In genomic region chr13:25846227-25846984, GRCh38 we compare ENCODE assay signal across 15 cellular contexts.
DNase-seq lines count a peak whose midpoint lies in the region; ATAC-seq, FAIRE-seq and TF ChIP-seq lines count a peak whose summit lies in the region.
"Had no signal": no experiment of that assay in that cellular context is flagged by ENCODE, and none has a peak within 500 bp of the region (broad histone marks: within the 10 kb centered on the region; RNA-seq: fewer than 3 reads in every experiment).

No MANE protein-coding gene starts in this region.

- no peaks in the 10 kb centered on the region for H3K9me3 Mint-ChIP-seq in activated T-cell treated with anti-CD3 and anti-CD28 coated beads, Interleukin-2, amount 50 U/mL, for 4 hours
- no peaks in the 10 kb centered on the region for H3K9me3 Mint-ChIP-seq in central memory CD8-positive, alpha-beta T cell
- H3K9me3 Mint-ChIP-seq in stimulated activated effector memory CD8-positive, alpha-beta T cell treated with anti-CD3 and anti-CD28 coated beads, Interleukin-12 subunit alpha, Interleukin-12 subunit beta, amount 100 ng/mL, for 72 hours, result peaks cover 3% of the 10 kb centered on the region

- peak overlapping the region; percentile 57 for H3K4me3 Mint-ChIP-seq in activated T-cell treated with anti-CD3 and anti-CD28 coated beads, Interleukin-2, amount 50 U/mL, for 4 hours
- H3K4me3 Mint-ChIP-seq in central memory CD8-positive, alpha-beta T cell, result peak overlapping the region; percentile 51
- no peak overlapping the region for H3K4me3 Mint-ChIP-seq in stimulated activated effector memory CD8-positive, alpha-beta T cell treated with anti-CD3 and anti-CD28 coated beads, Interleukin-12 subunit alpha, Interleukin-12 subunit beta, amount 100 ng/mL, for 72 hours
- H3K4me3 Mint-ChIP-seq: endodermal cell had no signal

- H3K4me1 ChIP-seq in small intestine (ENCODE audit: control insufficient read depth in 2 of 2, insufficient read depth in 1 of 2, low read depth in 1 of 2, low read length in 1 of 2) (peaks cover 0 to 9% of the 10 kb centered on the region in 2 donors), body of pancreas (no peaks in the 10 kb centered on the region)
- H3K4me1 ChIP-seq: thyroid gland had no signal

- H3K36me3 ChIP-seq in small intestine (ENCODE audit: control insufficient read depth in 2 of 2, insufficient read depth in 2 of 2, low read length in 2 of 2) (no peaks in the 10 kb centered on the region), body of pancreas (replicated peaks in 1 of 2; ENCODE audit: insufficient read depth in 1 of 2, low read depth in 2 of 2) (no peaks in the 10 kb centered on the region)
- H3K36me3 ChIP-seq: thyroid gland had no signal

- no peaks in the 10 kb centered on the region for H3K9me3 ChIP-seq in small intestine (ENCODE audit: control insufficient read depth, low read depth)
- H3K9me3 ChIP-seq in body of pancreas, result no peaks in the 10 kb centered on the region
- H3K9me3 ChIP-seq: thyroid gland had no signal

- peak overlapping the region; percentile 5 to 72 for H3K27ac ChIP-seq in small intestine (ENCODE audit: low read depth in 1 of 2, low read length in 1 of 2)
- H3K27ac ChIP-seq in body of pancreas, result no peak overlapping the region
- H3K27ac ChIP-seq: thyroid gland had no signal

- intact Hi-C loops in body of pancreas (cut with DNase I), result no loop called here

- H3K4me3 ChIP-seq in NB4 (ENCODE audit: low read depth, low read length) (no peak overlapping the region), small intestine (ENCODE audit: low read depth in 1 of 2, low read length in 2 of 2) (no peak overlapping the region), body of pancreas (no peak overlapping the region)
- H3K4me3 ChIP-seq: thyroid gland had no signal

- no peak for ATAC-seq in activated T-cell treated with anti-CD3 and anti-CD28 coated beads, Interleukin-2, amount 50 U/mL, for 4 hours
- no peak for ATAC-seq in central memory CD8-positive, alpha-beta T cell (replicated peaks; ENCODE audit: extremely low read depth, poor library complexity, severe bottlenecking)
- ATAC-seq in HG03565 (IDR thresholded peaks at IDR 0.05; ENCODE audit: unreplicated experiment) (no peak), body of pancreas (no peak)
- ATAC-seq in stimulated activated effector memory CD8-positive, alpha-beta T cell treated with anti-CD3 and anti-CD28 coated beads, Interleukin-12 subunit alpha, Interleukin-12 subunit beta, amount 100 ng/mL, for 72 hours, result no peak
- ATAC-seq: Panc1 had no signal

- peaks cover 31% of the 10 kb centered on the region for H3K4me1 Mint-ChIP-seq in activated T-cell treated with anti-CD3 and anti-CD28 coated beads, Interleukin-2, amount 50 U/mL, for 4 hours (ENCODE audit: low read depth)
- peaks cover 24% of the 10 kb centered on the region for H3K4me1 Mint-ChIP-seq in central memory CD8-positive, alpha-beta T cell
- peaks cover 20% of the 10 kb centered on the region for H3K4me1 Mint-ChIP-seq in stimulated activated effector memory CD8-positive, alpha-beta T cell treated with anti-CD3 and anti-CD28 coated beads, Interleukin-12 subunit alpha, Interleukin-12 subunit beta, amount 100 ng/mL, for 72 hours

- H3K36me3 Mint-ChIP-seq in activated T-cell treated with anti-CD3 and anti-CD28 coated beads, Interleukin-2, amount 50 U/mL, for 4 hours (ENCODE audit: insufficient read depth), result no peaks in the 10 kb centered on the region
- H3K36me3 Mint-ChIP-seq in central memory CD8-positive, alpha-beta T cell (ENCODE audit: insufficient read depth), result peaks cover 4% of the 10 kb centered on the region
- H3K36me3 Mint-ChIP-seq in stimulated activated effector memory CD8-positive, alpha-beta T cell treated with anti-CD3 and anti-CD28 coated beads, Interleukin-12 subunit alpha, Interleukin-12 subunit beta, amount 100 ng/mL, for 72 hours, result no peaks in the 10 kb centered on the region

- TF ChIP-seq POLR2A in NB4 (IDR thresholded peaks at IDR 0.05; ENCODE audit: extremely low read depth, insufficient read length) (no peak), body of pancreas (IDR thresholded peaks at IDR 0.05) (no peak)

- H3K27me3 Mint-ChIP-seq in activated T-cell treated with anti-CD3 and anti-CD28 coated beads, Interleukin-2, amount 50 U/mL, for 4 hours (ENCODE audit: low read depth), result peaks cover 2% of the 10 kb centered on the region
- peaks cover 11% of the 10 kb centered on the region for H3K27me3 Mint-ChIP-seq in central memory CD8-positive, alpha-beta T cell

- no peak for FAIRE-seq in small intestine (lab: Jason Lieb, UNC)

- no peak for TF ChIP-seq CTCF in NB4 (IDR thresholded peaks at IDR 0.05; ENCODE audit: low read depth, low read length)
- no peak for TF ChIP-seq CTCF in body of pancreas (IDR thresholded peaks at IDR 0.05)

- WGBS in small intestine, 3 donors, result 83 to 89% (median 86%) methylated on average over 4 of the region's 4 CpGs
- 81 to 85% methylated on average over 4 of the region's 4 CpGs for WGBS in body of pancreas, 2 donors

- H3K27ac Mint-ChIP-seq in central memory CD8-positive, alpha-beta T cell (ENCODE audit: low read depth), result peak overlapping the region; percentile 68
- H3K27ac Mint-ChIP-seq in stimulated activated effector memory CD8-positive, alpha-beta T cell treated with anti-CD3 and anti-CD28 coated beads, Interleukin-12 subunit alpha, Interleukin-12 subunit beta, amount 100 ng/mL, for 72 hours, result no peak overlapping the region
- H3K27ac Mint-ChIP-seq: endodermal cell had no signal

- H3K27me3 ChIP-seq in small intestine (ENCODE audit: control insufficient read depth in 2 of 2, insufficient read depth in 2 of 2, low read length in 2 of 2), result no peaks in the 10 kb centered on the region
- H3K27me3 ChIP-seq in body of pancreas, result no peaks in the 10 kb centered on the region
- H3K27me3 ChIP-seq: thyroid gland had no signal

- DNase-seq in activated T-cell treated with anti-CD3 and anti-CD28 coated beads, Interleukin-2, amount 50 U/mL, for 4 hours, result no peak
- DNase-seq in activated T-cell treated with anti-CD3 and anti-CD28 coated beads, Interleukin-2, amount 50 U/mL, for 48 hours, result no peak
- DNase-seq in NB4 (ENCODE audit: low read depth) (peak; percentile 33), small intestine (no peak), body of pancreas (no peak)
- no peak for DNase-seq in central memory CD8-positive, alpha-beta T cell (ENCODE audit: low spot score in 2 of 2)
- no peak for DNase-seq in stimulated activated effector memory CD8-positive, alpha-beta T cell treated with anti-CD3 and anti-CD28 coated beads, Interleukin-12 subunit alpha, Interleukin-12 subunit beta, amount 100 ng/mL, for 72 hours (ENCODE audit: low spot score in 2 of 2)
- DNase-seq: activated effector memory CD4-positive, alpha-beta T cell treated with Interleukin-2 at 50 U/mL for 16 hours; endodermal cell; foreskin melanocyte; NCI-H446 treated with DMSO at 0.1 percent for 48 hours; posterior cingulate gyrus; thyroid gland had no signal

Comparison
In these comparisons a context has a peak if more than half of its experiments do, and no peak if none do; other contexts are left out.
1. H3K27ac ChIP-seq: peak in small intestine (2 of 2); none in body of pancreas (0 of 4).